Comparison of ENCODE assay signal across 17 cellular contexts in genomic region chr13:110320645-110321044, GRCh38. TPM values are rescaled to one million over a fixed set of nuclear protein-coding genes. Genes with fewer than 3 reads are reported as not detected.
DNase-seq lines count a peak whose midpoint lies in the region; ATAC-seq and TF ChIP-seq lines count a peak whose summit lies in the region.
"Had no signal": no experiment of that assay in that cellular context is flagged by ENCODE, and none has a peak within 500 bp of the region (broad histone marks: within the 10 kb centered on the region; RNA-seq: fewer than 3 reads in every experiment).

No MANE protein-coding gene starts in this region.

- no CpG with 5 or more reads among the region's 2 CpGs for WGBS in IMR-90 (ENCODE audit: extremely low coverage in 2 of 2, insufficient read length in 1 of 2), 2 experiments

- TF ChIP-seq RAD21 in IMR-90 (IDR thresholded peaks at IDR 0.05; ENCODE audit: low read length), result no peak

- H3K9me3 ChIP-seq in IMR-90 (ENCODE audit: control insufficient read depth, insufficient read depth, low read length) (no peaks in the 10 kb centered on the region), lower lobe of right lung (no peaks in the 10 kb centered on the region), stomach smooth muscle (ENCODE audit: control insufficient read depth in 2 of 2, low read length in 2 of 2) (no peaks in the 10 kb centered on the region)
- no peaks in the 10 kb centered on the region for H3K9me3 ChIP-seq in CD8-positive, alpha-beta T cell (ENCODE audit: low read length)

- TF ChIP-seq CTCF in IMR-90 (conservative IDR thresholded peaks at IDR 0.05; ENCODE audit: low read depth, low read length) (no peak), MCF 10A (IDR thresholded peaks at IDR 0.05; ENCODE audit: unreplicated experiment) (no peak), lower lobe of right lung (IDR thresholded peaks at IDR 0.05) (no peak)
- no peak for TF ChIP-seq CTCF in CD8-positive, alpha-beta T cell (IDR thresholded peaks at IDR 0.05)

- DNase-seq in IMR-90, result no peak
- no peak for DNase-seq in MCF 10A (ENCODE audit: unreplicated experiment)
- no peak for DNase-seq in lower lobe of right lung
- no peak for DNase-seq in CD8-positive, alpha-beta T cell
- DNase-seq: activated CD4-positive, alpha-beta T cell treated with anti-CD3 and anti-CD28 coated beads, Interleukin-2, amount 10 ng/mL, durations not matched to agents 7 days and 5 days; activated naive CD8-positive, alpha-beta T cell treated with anti-CD3 and anti-CD28 coated beads, Interleukin-2, amount 10 ng/mL, durations not matched to agents 7 days and 5 days; activated T-cell treated with anti-CD3 and anti-CD28 coated beads, Interleukin-2, amount 50 U/mL, for 1 hour; naive thymus-derived CD4-positive, alpha-beta T cell; NCI-H1092; SIG-M5; stimulated activated CD8-positive, alpha-beta memory T cell treated with anti-CD3 and anti-CD28 coated beads, Interleukin-4, amount 100 ng/mL, for 48 hours had no signal

- H3K23ac ChIP-seq in IMR-90 (ENCODE audit: low read depth, low read length), result no peak overlapping the region; the same call in 1 of the 2 replicates

- H3K36me3 Mint-ChIP-seq in MCF 10A (ENCODE audit: insufficient read depth, unreplicated experiment), result peaks cover 8% of the 10 kb centered on the region
- no peaks in the 10 kb centered on the region for H3K36me3 Mint-ChIP-seq in CD8-positive, alpha-beta T cell
- H3K36me3 Mint-ChIP-seq: activated naive CD8-positive, alpha-beta T cell treated with anti-CD3 and anti-CD28 coated beads, Interleukin-2, amount 10 ng/mL, durations not matched to agents 7 days and 5 days had no signal

- H2BK5ac ChIP-seq in IMR-90 (ENCODE audit: low read depth, low read length, poor library complexity, severe bottlenecking), result peak overlapping the region; percentile 88

- BruUV-seq in IMR-90 (replicated peaks; lab: Mats Ljungman, UMichigan) (no TSS peak), MCF 10A (replicated peaks; lab: Mats Ljungman, UMichigan) (TSS peak; percentile 63)

- CTCF ChIA-PET in IMR-90 (lab: Yijun Ruan, JAX), result no interaction called here
- CTCF ChIA-PET in MCF 10A (lab: Yijun Ruan, JAX), result no interaction called here
- CTCF ChIA-PET in CD8-positive, alpha-beta T cell (lab: Charles Lee), result no interaction called here

- H2AK9ac ChIP-seq in IMR-90 (replicated peaks; ENCODE audit: low read depth, low read length, poor library complexity), result no peak overlapping the region

- H3K79me1 ChIP-seq in IMR-90 (ENCODE audit: low read depth in 1 of 2, low read length in 2 of 2), result peaks cover 29 to 87% of the 10 kb centered on the region in 2 experiments

- H3K9me1 ChIP-seq in IMR-90 (ENCODE audit: insufficient read depth, low read length), result peaks cover 57% of the 10 kb centered on the region

- in situ Hi-C loops in IMR-90 (cut with MboI; ENCODE audit: low sequenced_read_pairs), result no loop called here

- POLR2A ChIA-PET in IMR-90 (lab: Charles Lee; ENCODE audit: unreplicated experiment) (no interaction called here), MCF 10A (lab: Yijun Ruan, JAX) (interaction anchor here (1.9 kb wide), 1 partner anchor 14 kb away, joined by 7 read pairs; the partner anchor contains the start of genes COL4A1 and COL4A2)
- POLR2A ChIA-PET in CD8-positive, alpha-beta T cell (lab: Charles Lee), result no interaction called here

- H3K4me2 ChIP-seq in IMR-90 (ENCODE audit: low read depth, low read length), result no peak overlapping the region

- H4K91ac ChIP-seq in IMR-90 (ENCODE audit: insufficient read depth, low read depth, low read length), result no peak overlapping the region

- H3K4ac ChIP-seq in IMR-90 (ENCODE audit: low read depth, low read length), result peak overlapping the region; percentile 72; the same call in 1 of the 2 replicates

- H3K27ac ChIP-seq in IMR-90 (ENCODE audit: insufficient read depth, low read length), result no peak overlapping the region
- peak overlapping the region; percentile 81 for H3K27ac ChIP-seq in lower lobe of right lung
- peak overlapping the region; percentile 75 for H3K27ac ChIP-seq in stomach smooth muscle (ENCODE audit: low read length)
- no peak overlapping the region for H3K27ac ChIP-seq in CD8-positive, alpha-beta T cell (ENCODE audit: low read depth, low read length)
- H3K27ac ChIP-seq: C4-2B had no signal

- H4K8ac ChIP-seq in IMR-90 (ENCODE audit: low read depth in 2 of 2, low read length in 2 of 2), result no peak overlapping the region

- H2AFZ ChIP-seq in IMR-90 (replicated peaks; ENCODE audit: low read length, poor library complexity), result no peak overlapping the region

- H3K4me3 Mint-ChIP-seq in MCF 10A (ENCODE audit: unreplicated experiment), result peak overlapping the region; percentile 68
- H3K4me3 Mint-ChIP-seq in CD8-positive, alpha-beta T cell, result no peak overlapping the region
- H3K4me3 Mint-ChIP-seq: activated CD4-positive, alpha-beta T cell treated with anti-CD3 and anti-CD28 coated beads, Interleukin-2, amount 10 ng/mL, durations not matched to agents 7 days and 5 days; activated naive CD8-positive, alpha-beta T cell treated with anti-CD3 and anti-CD28 coated beads, Interleukin-2, amount 10 ng/mL, durations not matched to agents 7 days and 5 days; central memory CD8-positive, alpha-beta T cell; H9 had no signal

- no peak overlapping the region for H3K56ac ChIP-seq in IMR-90 (ENCODE audit: extremely low read depth, insufficient read depth, low read length)

- peaks cover 76% of the 10 kb centered on the region for H4K20me1 ChIP-seq in IMR-90 (ENCODE audit: insufficient read depth, low read length)

- no peaks in the 10 kb centered on the region for H3K27me3 Mint-ChIP-seq in MCF 10A (ENCODE audit: insufficient read depth, unreplicated experiment)
- peaks cover 35% of the 10 kb centered on the region for H3K27me3 Mint-ChIP-seq in CD8-positive, alpha-beta T cell (ENCODE audit: low read depth)

- dilution Hi-C loops in IMR-90 (cut with HindIII; ENCODE audit: low sequenced_read_pairs, unreplicated experiment), result no loop called here

- peaks cover 27% of the 10 kb centered on the region for H3K36me3 ChIP-seq in IMR-90 (ENCODE audit: control insufficient read depth, insufficient read depth, low read length)
- H3K36me3 ChIP-seq in lower lobe of right lung, result peaks cover 4% of the 10 kb centered on the region
- peaks cover 4 to 9% of the 10 kb centered on the region in 2 donors for H3K36me3 ChIP-seq in stomach smooth muscle (ENCODE audit: control insufficient read depth in 2 of 2, insufficient read depth in 2 of 2, low read length in 2 of 2)
- H3K36me3 ChIP-seq in CD8-positive, alpha-beta T cell (ENCODE audit: insufficient read depth, low read length), result no peaks in the 10 kb centered on the region

- no peak overlapping the region for H4K5ac ChIP-seq in IMR-90 (ENCODE audit: low read depth, low read length)

- no peak overlapping the region for H2BK20ac ChIP-seq in IMR-90 (ENCODE audit: low read depth, low read length)

- H3K27ac Mint-ChIP-seq in MCF 10A (ENCODE audit: low read depth, unreplicated experiment), result peak overlapping the region; percentile 95
- H3K27ac Mint-ChIP-seq in CD8-positive, alpha-beta T cell, result no peak overlapping the region
- H3K27ac Mint-ChIP-seq: activated CD4-positive, alpha-beta T cell treated with anti-CD3 and anti-CD28 coated beads, Interleukin-2, amount 10 ng/mL, durations not matched to agents 7 days and 5 days; activated naive CD8-positive, alpha-beta T cell treated with anti-CD3 and anti-CD28 coated beads, Interleukin-2, amount 10 ng/mL, durations not matched to agents 7 days and 5 days; naive thymus-derived CD4-positive, alpha-beta T cell had no signal

- peaks cover 20% of the 10 kb centered on the region for H3K4me1 Mint-ChIP-seq in MCF 10A (ENCODE audit: insufficient read depth, unreplicated experiment)
- peaks cover 6% of the 10 kb centered on the region for H3K4me1 Mint-ChIP-seq in CD8-positive, alpha-beta T cell (ENCODE audit: low read depth)
- H3K4me1 Mint-ChIP-seq: central memory CD8-positive, alpha-beta T cell had no signal

- H3K9ac ChIP-seq in IMR-90 (ENCODE audit: low read depth, low read length), result no peak overlapping the region; the same call in 1 of the 2 replicates
- H3K9ac ChIP-seq in stomach smooth muscle (ENCODE audit: low read length in 2 of 2), result peak overlapping the region in 1 of 2 donors; percentile 20

- H3K4me3 ChIP-seq in IMR-90 (ENCODE audit: insufficient read depth, low read depth, low read length) (no peak overlapping the region), lower lobe of right lung (no peak overlapping the region), stomach smooth muscle (ENCODE audit: low read length in 2 of 2) (no peak overlapping the region)
- H3K4me3 ChIP-seq in CD8-positive, alpha-beta T cell (ENCODE audit: low read depth, low read length), result no peak overlapping the region

- peak overlapping the region; percentile 49; the same call in 1 of the 2 replicates for H3K14ac ChIP-seq in IMR-90 (replicated peaks; ENCODE audit: low read depth, low read length)

- no peaks in the 10 kb centered on the region for H3K9me3 Mint-ChIP-seq in MCF 10A (ENCODE audit: unreplicated experiment)
- no peaks in the 10 kb centered on the region for H3K9me3 Mint-ChIP-seq in CD8-positive, alpha-beta T cell
- H3K9me3 Mint-ChIP-seq: activated CD4-positive, alpha-beta T cell treated with anti-CD3 and anti-CD28 coated beads, Interleukin-2, amount 10 ng/mL, durations not matched to agents 7 days and 5 days; activated naive CD8-positive, alpha-beta T cell treated with anti-CD3 and anti-CD28 coated beads, Interleukin-2, amount 10 ng/mL, durations not matched to agents 7 days and 5 days; central memory CD8-positive, alpha-beta T cell had no signal

- H3K27me3 ChIP-seq in IMR-90 (ENCODE audit: control insufficient read depth, insufficient read depth, low read length) (no peaks in the 10 kb centered on the region), lower lobe of right lung (ENCODE audit: low read depth) (no peaks in the 10 kb centered on the region), stomach smooth muscle (ENCODE audit: control insufficient read depth in 1 of 2, insufficient read depth in 2 of 2, low read length in 2 of 2) (no peaks in the 10 kb centered on the region)
- peaks cover 3% of the 10 kb centered on the region for H3K27me3 ChIP-seq in CD8-positive, alpha-beta T cell (ENCODE audit: insufficient read depth, low read length)

- intact Hi-C loops in IMR-90 (cut with micrococcal nuclease), result no loop called here
- intact Hi-C loops in MCF 10A (cut with micrococcal nuclease), result loop anchor here (1.0 to 2.0 kb wide), 2 partner anchors 76 to 92 kb away; no protein-coding TSS in a partner anchor
- intact Hi-C loops in lower lobe of right lung (cut with DNase I), result no loop called here
- intact Hi-C loops in CD8-positive, alpha-beta T cell (cut with DNase I, micrococcal nuclease), result no loop called here

- H3K18ac ChIP-seq in IMR-90 (ENCODE audit: low read depth, low read length), result peak overlapping the region; percentile 62; the same call in 1 of the 2 replicates

- H3K4me1 ChIP-seq in IMR-90 (ENCODE audit: control insufficient read depth, insufficient read depth, low read length) (peaks cover 31% of the 10 kb centered on the region), lower lobe of right lung (peaks cover 64% of the 10 kb centered on the region), stomach smooth muscle (ENCODE audit: control insufficient read depth, insufficient read depth, low read length) (peaks cover 91% of the 10 kb centered on the region)
- no peaks in the 10 kb centered on the region for H3K4me1 ChIP-seq in CD8-positive, alpha-beta T cell (ENCODE audit: insufficient read depth, low read length)

- H2BK15ac ChIP-seq in IMR-90 (ENCODE audit: low read depth, low read length), result 0 out of 3 replicates have a peak overlapping the region, but pooled peaks have one; percentile 6

- H2AK5ac ChIP-seq in IMR-90 (ENCODE audit: low read depth, low read length), result no peak overlapping the region

- no peak for ATAC-seq in IMR-90 (ENCODE audit: low read depth)
- no peak for ATAC-seq in lower lobe of right lung
- ATAC-seq in GM18909 (IDR thresholded peaks at IDR 0.05; ENCODE audit: poor library complexity, unreplicated experiment), result no peak
- no peak for ATAC-seq in GM18867 (IDR thresholded peaks at IDR 0.05; ENCODE audit: unreplicated experiment)
- ATAC-seq in CD8-positive, alpha-beta T cell, result no peak
- ATAC-seq: naive thymus-derived CD4-positive, alpha-beta T cell had no signal

- H2BK120ac ChIP-seq in IMR-90 (ENCODE audit: low read depth, low read length), result peak overlapping the region; percentile 31; the same call in 1 of the 2 replicates

- no peak for TF ChIP-seq POLR2A in IMR-90 (IDR thresholded peaks at IDR 0.05; ENCODE audit: low read depth, low read length)

RNA-seq across cellular contexts. Expression of gene COL4A2, which starts 13.6 kb away (rescaled TPM):
- total RNA-seq in IMR-90 (2012; rRNA removed) (90.7 and 97.5 TPM in 2 replicates), MCF 10A (2022) (54.6 and 66.0 TPM in 2 replicates), lower lobe of right lung (185 TPM)
- 457 and 533 TPM in 2 replicates for polyA plus RNA-seq in IMR-90 (2012; rRNA removed)
- 220 and 733 TPM in 2 replicates for polyA plus RNA-seq in IMR-90 (2012; cell fraction: cytosol; rRNA removed)
- 553 and 1,147 TPM in 2 replicates for polyA plus RNA-seq in IMR-90 (2012; cell fraction: nucleus; rRNA removed; ENCODE audit: low replicate concordance)
- not detected for total RNA-seq in CD8-positive, alpha-beta T cell
- total RNA-seq: activated CD4-positive, alpha-beta T cell treated with anti-CD3 and anti-CD28 coated beads, Interleukin-2, amount 10 ng/mL, durations not matched to agents 7 days and 5 days; activated naive CD8-positive, alpha-beta T cell treated with anti-CD3 and anti-CD28 coated beads, Interleukin-2, amount 10 ng/mL, durations not matched to agents 7 days and 5 days had no signal
- polyA plus RNA-seq: naive thymus-derived CD4-positive, alpha-beta T cell had no signal

RNA-seq across cellular contexts. Expression of gene COL4A1, which starts 13.7 kb away (rescaled TPM):
- total RNA-seq in IMR-90 (2012; rRNA removed) (230 and 263 TPM in 2 replicates), MCF 10A (2022) (25.9 and 42.1 TPM in 2 replicates), lower lobe of right lung (161 TPM)
- polyA plus RNA-seq in IMR-90 (2012; rRNA removed), result 301 and 337 TPM in 2 replicates
- 173 and 272 TPM in 2 replicates for polyA plus RNA-seq in IMR-90 (2012; cell fraction: cytosol; rRNA removed)
- polyA plus RNA-seq in IMR-90 (2012; cell fraction: nucleus; rRNA removed; ENCODE audit: low replicate concordance), result 217 and 287 TPM in 2 replicates
- total RNA-seq in CD8-positive, alpha-beta T cell, result not detected
- total RNA-seq: activated naive CD8-positive, alpha-beta T cell treated with anti-CD3 and anti-CD28 coated beads, Interleukin-2, amount 10 ng/mL, durations not matched to agents 7 days and 5 days had no signal
- polyA plus RNA-seq: naive thymus-derived CD4-positive, alpha-beta T cell had no signal

Comparison
In these comparisons a context has a peak if more than half of its experiments do, and no peak if none do; other contexts are left out.
1. H3K27ac ChIP-seq: peak in lower lobe of right lung (single experiment) and stomach smooth muscle (single experiment); none in IMR-90 (single experiment) and CD8-positive, alpha-beta T cell (single experiment).
2. RNA of gene COL4A2, which starts 13.6 kb away (total RNA-seq): 185 TPM in lower lobe of right lung (single experiment), 90.7 to 97.5 TPM in IMR-90 and 54.6 to 66.0 TPM in MCF 10A; not detected in CD8-positive, alpha-beta T cell; every median in the first group is over 10 times any median in the second.
3. RNA of gene COL4A1, which starts 13.7 kb away (total RNA-seq): 230 to 263 TPM in IMR-90, 161 TPM in lower lobe of right lung (single experiment) and 25.9 to 42.1 TPM in MCF 10A; not detected in CD8-positive, alpha-beta T cell; every median in the first group is over 10 times any median in the second.